In the genomic region with DNA sequence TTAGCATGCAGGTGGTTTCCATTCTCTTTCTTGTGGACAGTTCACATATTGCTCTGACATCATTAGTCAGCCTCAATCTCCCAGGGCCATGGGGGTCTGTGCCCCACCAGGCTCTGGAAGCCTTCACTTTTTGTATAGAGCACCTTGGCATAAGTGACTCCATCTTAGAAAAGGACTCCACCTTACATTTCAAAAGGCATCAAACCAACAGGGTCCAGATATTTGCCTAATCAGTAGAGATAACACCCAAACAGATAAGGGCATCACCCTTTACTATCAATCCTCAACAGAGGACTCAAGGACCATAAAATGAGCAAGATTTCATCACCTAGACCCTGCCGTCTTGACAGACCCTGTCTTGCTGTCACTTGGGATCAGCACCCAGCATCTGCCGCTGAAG, we compare ENCODE assay signal across 1 cellular context.
TF ChIP-seq lines count a peak whose summit lies in the region.

No MANE protein-coding gene starts in this region.

TF ChIP-seq in K562, 482 proteins besides CTCF, POLR2A, EP300 and RAD21 (continued from another document and continues in another):
- TF ChIP-seq DIDO1 (tag; IDR thresholded peaks at IDR 0.05; ENCODE audit: low read depth) (peak; percentile 81; the same call in 1 of the 2 replicates), RBM25 (IDR thresholded peaks at IDR 0.05; ENCODE audit: low read depth, low read length, severe bottlenecking) (no peak), PURB (CRISPR knock-in tag; IDR thresholded peaks at IDR 0.05; ENCODE audit: low read depth) (no peak), NUFIP1 (IDR thresholded peaks at IDR 0.05; ENCODE audit: partially characterized antibody) (no peak), ZBTB9 (CRISPR knock-in tag; IDR thresholded peaks at IDR 0.05) (peak; percentile 93), PCBP1 (IDR thresholded peaks at IDR 0.05; ENCODE audit: low read depth, low read length, poor library complexity, severe bottlenecking) (no peak), ZNF354B (CRISPR knock-in tag; IDR thresholded peaks at IDR 0.05) (peak; percentile 82; the same call in 1 of the 2 replicates), HIVEP1 (CRISPR knock-in tag; IDR thresholded peaks at IDR 0.05) (peak; percentile 90), CSDE1 (IDR thresholded peaks at IDR 0.05) (no peak), MBD1 (CRISPR knock-in tag; IDR thresholded peaks at IDR 0.05) (no peak), DMBX1 (CRISPR knock-in tag; IDR thresholded peaks at IDR 0.05; ENCODE audit: borderline replicate concordance) (peak; percentile 95), MYC (IDR thresholded peaks at IDR 0.05; ENCODE audit: low read depth, low read length) (no peak), MYC (CRISPR knock-in tag; IDR thresholded peaks at IDR 0.05; ENCODE audit: borderline replicate concordance, low read depth) (peak; percentile 85; the same call in 1 of the 2 replicates), ZNF449 (CRISPR knock-in tag; IDR thresholded peaks at IDR 0.05) (peak; percentile 93), ZNF431 (CRISPR knock-in tag; IDR thresholded peaks at IDR 0.05) (no peak), SRSF9 (IDR thresholded peaks at IDR 0.05; ENCODE audit: borderline replicate concordance, low read depth, low read length) (no peak), VEZF1 (CRISPR knock-in tag; IDR thresholded peaks at IDR 0.05) (0 out of 2 replicates have a peak, but pooled peaks have one; percentile 21), ADNP (tag; IDR thresholded peaks at IDR 0.05) (no peak), CREM (IDR thresholded peaks at IDR 0.05; ENCODE audit: low read depth) (no peak), ZBTB17 (CRISPR knock-in tag; IDR thresholded peaks at IDR 0.05) (peak; percentile 66; the same call in 1 of the 2 replicates), ZNF584 (CRISPR knock-in tag; IDR thresholded peaks at IDR 0.05; ENCODE audit: low read depth) (peak; percentile 65; the same call in 1 of the 2 replicates), ZNF3 (CRISPR knock-in tag; IDR thresholded peaks at IDR 0.05) (no peak), FOXA3 (CRISPR knock-in tag; conservative IDR thresholded peaks at IDR 0.05 in 1 of 2, IDR thresholded peaks at IDR 0.05 in 1 of 2) (0 out of 4 replicates have a peak, but pooled peaks of 1 of the 2 experiments have one; percentile 13), ZNF133 (CRISPR knock-in tag; IDR thresholded peaks at IDR 0.05) (0 out of 2 replicates have a peak, but pooled peaks have one; percentile 47), ETV1 (tag; conservative IDR thresholded peaks at IDR 0.05; ENCODE audit: low read depth) (peak; percentile 49; the same call in 1 of the 2 replicates), KDM1A (IDR thresholded peaks at IDR 0.05) (peak in 1 of 2 experiments; percentile 18; a peak in 1 of 4 replicates), HNRNPUL1 (IDR thresholded peaks at IDR 0.05; ENCODE audit: low read length) (no peak), ZNF134 (CRISPR knock-in tag; conservative IDR thresholded peaks at IDR 0.05) (peak; percentile 80), E2F4 (CRISPR knock-in tag; IDR thresholded peaks at IDR 0.05; ENCODE audit: low read depth) (no peak), ZNF197 (CRISPR knock-in tag; IDR thresholded peaks at IDR 0.05; ENCODE audit: low read depth) (peak; percentile 92), KLF13 (tag; IDR thresholded peaks at IDR 0.05; ENCODE audit: borderline replicate concordance, low read depth) (peak; percentile 78; the same call in 1 of the 2 replicates), ELF1 (tag; IDR thresholded peaks at IDR 0.05) (no peak), ZBTB34 (CRISPR knock-in tag; IDR thresholded peaks at IDR 0.05) (0 out of 2 replicates have a peak, but pooled peaks have one; percentile 36), ZNF444 (CRISPR knock-in tag; IDR thresholded peaks at IDR 0.05) (no peak), PCBP2 (IDR thresholded peaks at IDR 0.05; ENCODE audit: low read depth, low read length, poor library complexity, severe bottlenecking) (no peak), E2F3 (CRISPR knock-in tag; IDR thresholded peaks at IDR 0.05) (peak; percentile 85), ZBTB7A (IDR thresholded peaks at IDR 0.05; ENCODE audit: borderline replicate concordance, control insufficient read depth, low read depth, low read length) (no peak), ZNF23 (CRISPR knock-in tag; IDR thresholded peaks at IDR 0.05) (0 out of 2 replicates have a peak, but pooled peaks have one; percentile 35), HDAC8 (tag; IDR thresholded peaks at IDR 0.05) (peak; percentile 96), DDX20 (tag; IDR thresholded peaks at IDR 0.05; ENCODE audit: low read depth) (peak; percentile 91)
- TF ChIP-seq, protein P1, sequence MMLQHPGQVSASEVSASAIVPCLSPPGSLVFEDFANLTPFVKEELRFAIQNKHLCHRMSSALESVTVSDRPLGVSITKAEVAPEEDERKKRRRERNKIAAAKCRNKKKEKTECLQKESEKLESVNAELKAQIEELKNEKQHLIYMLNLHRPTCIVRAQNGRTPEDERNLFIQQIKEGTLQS (IDR thresholded peaks at IDR 0.05), result no peak
- TF ChIP-seq, protein P1 (CRISPR knock-in tag; conservative IDR thresholded peaks at IDR 0.05), result no peak
- TF ChIP-seq, protein P2, sequence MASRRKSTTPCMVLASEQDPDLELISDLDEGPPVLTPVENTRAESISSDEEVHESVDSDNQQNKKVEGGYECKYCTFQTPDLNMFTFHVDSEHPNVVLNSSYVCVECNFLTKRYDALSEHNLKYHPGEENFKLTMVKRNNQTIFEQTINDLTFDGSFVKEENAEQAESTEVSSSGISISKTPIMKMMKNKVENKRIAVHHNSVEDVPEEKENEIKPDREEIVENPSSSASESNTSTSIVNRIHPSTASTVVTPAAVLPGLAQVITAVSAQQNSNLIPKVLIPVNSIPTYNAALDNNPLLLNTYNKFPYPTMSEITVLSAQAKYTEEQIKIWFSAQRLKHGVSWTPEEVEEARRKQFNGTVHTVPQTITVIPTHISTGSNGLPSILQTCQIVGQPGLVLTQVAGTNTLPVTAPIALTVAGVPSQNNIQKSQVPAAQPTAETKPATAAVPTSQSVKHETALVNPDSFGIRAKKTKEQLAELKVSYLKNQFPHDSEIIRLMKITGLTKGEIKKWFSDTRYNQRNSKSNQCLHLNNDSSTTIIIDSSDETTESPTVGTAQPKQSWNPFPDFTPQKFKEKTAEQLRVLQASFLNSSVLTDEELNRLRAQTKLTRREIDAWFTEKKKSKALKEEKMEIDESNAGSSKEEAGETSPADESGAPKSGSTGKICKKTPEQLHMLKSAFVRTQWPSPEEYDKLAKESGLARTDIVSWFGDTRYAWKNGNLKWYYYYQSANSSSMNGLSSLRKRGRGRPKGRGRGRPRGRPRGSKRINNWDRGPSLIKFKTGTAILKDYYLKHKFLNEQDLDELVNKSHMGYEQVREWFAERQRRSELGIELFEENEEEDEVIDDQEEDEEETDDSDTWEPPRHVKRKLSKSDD (conservative IDR thresholded peaks at IDR 0.05; ENCODE audit: low read length), result no peak
- TF ChIP-seq, protein P3, sequence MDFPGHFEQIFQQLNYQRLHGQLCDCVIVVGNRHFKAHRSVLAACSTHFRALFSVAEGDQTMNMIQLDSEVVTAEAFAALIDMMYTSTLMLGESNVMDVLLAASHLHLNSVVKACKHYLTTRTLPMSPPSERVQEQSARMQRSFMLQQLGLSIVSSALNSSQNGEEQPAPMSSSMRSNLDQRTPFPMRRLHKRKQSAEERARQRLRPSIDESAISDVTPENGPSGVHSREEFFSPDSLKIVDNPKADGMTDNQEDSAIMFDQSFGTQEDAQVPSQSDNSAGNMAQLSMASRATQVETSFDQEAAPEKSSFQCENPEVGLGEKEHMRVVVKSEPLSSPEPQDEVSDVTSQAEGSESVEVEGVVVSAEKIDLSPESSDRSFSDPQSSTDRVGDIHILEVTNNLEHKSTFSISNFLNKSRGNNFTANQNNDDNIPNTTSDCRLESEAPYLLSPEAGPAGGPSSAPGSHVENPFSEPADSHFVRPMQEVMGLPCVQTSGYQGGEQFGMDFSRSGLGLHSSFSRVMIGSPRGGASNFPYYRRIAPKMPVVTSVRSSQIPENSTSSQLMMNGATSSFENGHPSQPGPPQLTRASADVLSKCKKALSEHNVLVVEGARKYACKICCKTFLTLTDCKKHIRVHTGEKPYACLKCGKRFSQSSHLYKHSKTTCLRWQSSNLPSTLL (IDR thresholded peaks at IDR 0.05), result no peak
- TF ChIP-seq, protein P4, sequence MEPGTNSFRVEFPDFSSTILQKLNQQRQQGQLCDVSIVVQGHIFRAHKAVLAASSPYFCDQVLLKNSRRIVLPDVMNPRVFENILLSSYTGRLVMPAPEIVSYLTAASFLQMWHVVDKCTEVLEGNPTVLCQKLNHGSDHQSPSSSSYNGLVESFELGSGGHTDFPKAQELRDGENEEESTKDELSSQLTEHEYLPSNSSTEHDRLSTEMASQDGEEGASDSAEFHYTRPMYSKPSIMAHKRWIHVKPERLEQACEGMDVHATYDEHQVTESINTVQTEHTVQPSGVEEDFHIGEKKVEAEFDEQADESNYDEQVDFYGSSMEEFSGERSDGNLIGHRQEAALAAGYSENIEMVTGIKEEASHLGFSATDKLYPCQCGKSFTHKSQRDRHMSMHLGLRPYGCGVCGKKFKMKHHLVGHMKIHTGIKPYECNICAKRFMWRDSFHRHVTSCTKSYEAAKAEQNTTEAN (CRISPR knock-in tag; IDR thresholded peaks at IDR 0.05), result no peak
- TF ChIP-seq, protein P5, sequence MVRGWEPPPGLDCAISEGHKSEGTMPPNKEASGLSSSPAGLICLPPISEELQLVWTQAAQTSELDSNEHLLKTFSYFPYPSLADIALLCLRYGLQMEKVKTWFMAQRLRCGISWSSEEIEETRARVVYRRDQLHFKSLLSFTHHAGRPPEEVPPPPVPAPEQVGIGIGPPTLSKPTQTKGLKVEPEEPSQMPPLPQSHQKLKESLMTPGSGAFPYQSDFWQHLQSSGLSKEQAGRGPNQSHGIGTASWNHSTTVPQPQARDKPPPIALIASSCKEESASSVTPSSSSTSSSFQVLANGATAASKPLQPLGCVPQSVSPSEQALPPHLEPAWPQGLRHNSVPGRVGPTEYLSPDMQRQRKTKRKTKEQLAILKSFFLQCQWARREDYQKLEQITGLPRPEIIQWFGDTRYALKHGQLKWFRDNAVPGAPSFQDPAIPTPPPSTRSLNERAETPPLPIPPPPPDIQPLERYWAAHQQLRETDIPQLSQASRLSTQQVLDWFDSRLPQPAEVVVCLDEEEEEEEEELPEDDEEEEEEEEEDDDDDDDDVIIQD (CRISPR knock-in tag; IDR thresholded peaks at IDR 0.05), result peak; percentile 75; the same call in 1 of the 2 replicates
